8 cellular contexts compared by ENCODE assay signal in genomic region chr13:48236528-48237353, GRCh38. TPM values are rescaled to one million over a fixed set of nuclear protein-coding genes. Genes with fewer than 3 reads are reported as not detected.
A peak's percentile ranks its signal among the peaks of the same experiment; 100 is the strongest.
DNase-seq lines count a peak whose midpoint lies in the region; ATAC-seq lines count a peak whose summit lies in the region.

No MANE protein-coding gene starts in this region.

- H3K4me1 Mint-ChIP-seq in activated CD8-positive, alpha-beta T cell treated with anti-CD3 and anti-CD28 coated beads, Interleukin-2, amount 10 ng/mL, durations not matched to agents 7 days and 5 days (ENCODE audit: low read depth), result peaks cover 58% of the 10 kb centered on the region

- H3K9me3 ChIP-seq in HUES48 (ENCODE audit: control insufficient read depth, insufficient read depth, low read length), result no peaks in the 10 kb centered on the region
- H3K9me3 ChIP-seq in skeletal muscle satellite cell (replicated peaks; ENCODE audit: low read length), result no peaks in the 10 kb centered on the region

- peak overlapping the region; percentile 84 for H3K27ac ChIP-seq in HUES48 (ENCODE audit: low read depth, low read length)

- CTCF ChIA-PET in activated CD8-positive, alpha-beta T cell treated with anti-CD3 and anti-CD28 coated beads, Interleukin-2, amount 10 ng/mL, durations not matched to agents 7 days and 5 days (lab: Charles Lee), result interaction anchor here (1.1 to 5.8 kb wide), 6 partner anchors 15 to 110 kb away, joined by 3 to 53 read pairs (median 7); no protein-coding TSS in a partner anchor

- ATAC-seq in activated CD8-positive, alpha-beta T cell treated with anti-CD3 and anti-CD28 coated beads, Interleukin-2, amount 10 ng/mL, durations not matched to agents 7 days and 5 days, result no peak
- ATAC-seq in left ventricle myocardium superior, result peak; percentile 19
- ATAC-seq in GM18519 (IDR thresholded peaks at IDR 0.05; ENCODE audit: low FRiP score, unreplicated experiment), result no peak
- ATAC-seq in GM21619 (IDR thresholded peaks at IDR 0.05; ENCODE audit: unreplicated experiment), result no peak
- no peak for ATAC-seq in HG02571 (IDR thresholded peaks at IDR 0.05; ENCODE audit: unreplicated experiment)
- no peak for ATAC-seq in HG02678 (IDR thresholded peaks at IDR 0.05; ENCODE audit: unreplicated experiment)

- H3K9ac ChIP-seq in HUES48 (ENCODE audit: low read depth, low read length), result no peak overlapping the region; the same call in 1 of the 2 replicates
- H3K9ac ChIP-seq in skeletal muscle satellite cell (ENCODE audit: low read depth, low read length), result no peak overlapping the region

- H3K36me3 ChIP-seq in HUES48 (ENCODE audit: control insufficient read depth, insufficient read depth, low read length) (peaks cover 16% of the 10 kb centered on the region), skeletal muscle satellite cell (ENCODE audit: insufficient read depth, low read length) (peaks cover 4% of the 10 kb centered on the region)

- no peak for DNase-seq in activated CD8-positive, alpha-beta T cell treated with anti-CD3 and anti-CD28 coated beads, Interleukin-2, amount 10 ng/mL, durations not matched to agents 7 days and 5 days
- DNase-seq in left ventricle myocardium superior, result no peak

- peaks cover 44% of the 10 kb centered on the region for H3K36me3 Mint-ChIP-seq in activated CD8-positive, alpha-beta T cell treated with anti-CD3 and anti-CD28 coated beads, Interleukin-2, amount 10 ng/mL, durations not matched to agents 7 days and 5 days (ENCODE audit: low read depth)

- intact Hi-C loops in left ventricle myocardium superior (cut with micrococcal nuclease), result loop anchor here (10.0 kb wide), 1 partner anchor 122 kb away; no protein-coding TSS in a partner anchor

- H3K4me3 ChIP-seq in HUES48 (ENCODE audit: low read depth, low read length) (peak overlapping the region; percentile 88), skeletal muscle satellite cell (ENCODE audit: low read length) (no peak overlapping the region)

- H3K27me3 ChIP-seq in HUES48 (ENCODE audit: control insufficient read depth, insufficient read depth, low read length) (peaks cover 9% of the 10 kb centered on the region), skeletal muscle satellite cell (ENCODE audit: control insufficient read depth, insufficient read depth, low read length) (peaks cover 3% of the 10 kb centered on the region)

- H3K4me2 ChIP-seq in skeletal muscle satellite cell (ENCODE audit: low read length), result peak overlapping the region; percentile 82

- no peak overlapping the region for H3K27ac Mint-ChIP-seq in activated CD8-positive, alpha-beta T cell treated with anti-CD3 and anti-CD28 coated beads, Interleukin-2, amount 10 ng/mL, durations not matched to agents 7 days and 5 days

- H3K27me3 Mint-ChIP-seq in activated CD8-positive, alpha-beta T cell treated with anti-CD3 and anti-CD28 coated beads, Interleukin-2, amount 10 ng/mL, durations not matched to agents 7 days and 5 days (ENCODE audit: low read depth), result no peaks in the 10 kb centered on the region

- H3K4me1 ChIP-seq in HUES48 (ENCODE audit: control insufficient read depth, insufficient read depth, low read length), result peaks cover 54% of the 10 kb centered on the region
- H3K4me1 ChIP-seq in skeletal muscle satellite cell (ENCODE audit: control insufficient read depth, insufficient read depth, low read length), result peaks cover 41% of the 10 kb centered on the region

- no peaks in the 10 kb centered on the region for H3K9me3 Mint-ChIP-seq in activated CD8-positive, alpha-beta T cell treated with anti-CD3 and anti-CD28 coated beads, Interleukin-2, amount 10 ng/mL, durations not matched to agents 7 days and 5 days (ENCODE audit: insufficient read depth)

- H3K4me3 Mint-ChIP-seq in activated CD8-positive, alpha-beta T cell treated with anti-CD3 and anti-CD28 coated beads, Interleukin-2, amount 10 ng/mL, durations not matched to agents 7 days and 5 days, result peak overlapping the region; percentile 15

- POLR2A ChIA-PET in activated CD8-positive, alpha-beta T cell treated with anti-CD3 and anti-CD28 coated beads, Interleukin-2, amount 10 ng/mL, durations not matched to agents 7 days and 5 days (lab: Charles Lee), result interaction anchor here (0.6 to 2.6 kb wide), 6 partner anchors 10 to 110 kb away, joined by 3 to 18 read pairs (median 4); no protein-coding TSS in a partner anchor

RNA-seq across cellular contexts. Expression of gene ITM2B, which starts 3.7 kb away (rescaled TPM):
- 100 to 1,000 TPM; 243 to 244 TPM for total RNA-seq in activated CD8-positive, alpha-beta T cell treated with anti-CD3 and anti-CD28 coated beads, Interleukin-2, amount 10 ng/mL, durations not matched to agents 7 days and 5 days
- total RNA-seq in left ventricle myocardium superior, result 519 TPM
- total RNA-seq in skeletal muscle satellite cell (2012; rRNA removed), result 60.3 and 82.1 TPM in 2 replicates
